Comparison of ENCODE assay signal across 1 cellular context in the genomic region with DNA sequence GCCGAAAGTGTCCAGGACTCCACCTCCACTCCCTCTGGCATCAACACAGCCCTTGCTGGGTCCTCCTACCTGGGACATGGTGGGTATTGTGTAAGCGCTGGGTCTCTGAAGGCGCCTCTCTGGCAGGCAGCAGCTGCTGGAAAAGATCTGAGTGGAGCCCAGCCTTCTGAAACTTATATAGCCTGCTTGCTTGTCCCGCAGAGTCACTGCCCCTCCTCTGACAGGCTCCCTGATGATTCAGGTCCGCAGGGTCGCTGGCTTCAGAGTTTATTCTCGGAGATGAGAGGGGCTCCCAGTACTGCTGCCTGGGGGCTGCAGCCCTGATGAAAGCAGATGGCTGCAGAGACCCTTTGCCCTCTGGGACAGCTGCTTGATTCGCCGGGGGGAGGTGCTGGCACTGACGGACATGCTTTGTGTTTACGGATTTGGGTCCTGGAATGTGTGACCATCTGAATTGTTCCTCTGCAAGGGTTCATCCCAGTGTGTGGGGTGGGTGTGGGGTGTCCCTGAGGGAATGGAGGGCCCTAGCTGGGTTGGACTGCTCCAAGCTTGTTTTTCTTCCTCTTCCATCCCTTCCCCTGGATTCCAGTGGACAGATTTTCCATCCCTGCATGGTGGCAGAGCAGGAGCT.
A peak's percentile ranks its signal among the peaks of the same experiment; 100 is the strongest.
TF ChIP-seq lines count a peak whose summit lies in the region.

TSS of gene MUSTN1 (minus strand) at position 149 of the 631 bp plus-strand sequence. CDS start at position 78, 71 bp downstream.

TF ChIP-seq in IMR-90, 13 proteins besides CTCF, POLR2A, EP300 and RAD21:
- no peak for TF ChIP-seq MAFK (IDR thresholded peaks at IDR 0.05; ENCODE audit: low read depth, low read length)
- peak; percentile 59 for TF ChIP-seq CEBPB (IDR thresholded peaks at IDR 0.05; ENCODE audit: low read depth, low read length)
